ENCODE assay signal across 8 cellular contexts in genomic region chr1:22052115-22053017, GRCh38. TPM values are rescaled to one million over a fixed set of nuclear protein-coding genes. Genes with fewer than 3 reads are reported as not detected.
DNase-seq lines count a peak whose midpoint lies in the region; ATAC-seq and TF ChIP-seq lines count a peak whose summit lies in the region.

TSS of gene CDC42 (plus strand) at chr1:22052709. CDS start at chr1:22078479, 25,770 bp downstream.

- ATAC-seq in RWPE2 (ENCODE audit: low read depth), result peak; percentile 94
- ATAC-seq in natural killer cell treated with Interleukin-12 subunit alpha and Interleukin-12 subunit beta and Interleukin-15 and Interleukin-18, amount 100 ng/mL, for 72 hours, result peak; percentile 99

- H3K9me2 ChIP-seq in Loucy (replicated peaks; ENCODE audit: low read depth, low read length), result no peaks in the 10 kb centered on the region

- intact Hi-C loops in activated T-helper 2 cell treated with anti-CD3 and anti-CD28 coated beads, Interferon-gamma antibody, Interleukin-2, Interleukin-4, amounts not matched to agents 10 μg/mL and 5 μg/mL and 100 μg/mL, durations not matched to agents 14 hours and 24 hours and 36 hours (cut with micrococcal nuclease), result loop anchor here (1.0 to 5.0 kb wide), 3 partner anchors 27 to 270 kb away; partner anchors contain the start of gene USP48

- H3K36me3 Mint-ChIP-seq in activated T-helper 2 cell treated with anti-CD3 and anti-CD28 coated beads, Interferon-gamma antibody, Interleukin-2, Interleukin-4, amounts not matched to agents 10 μg/mL and 5 μg/mL and 100 μg/mL, durations not matched to agents 14 hours and 24 hours and 36 hours (ENCODE audit: low read depth), result peaks cover 36% of the 10 kb centered on the region
- H3K36me3 Mint-ChIP-seq in natural killer cell treated with Interleukin-12 subunit alpha and Interleukin-12 subunit beta and Interleukin-15 and Interleukin-18, amount 100 ng/mL, for 72 hours, result peaks cover 13% of the 10 kb centered on the region

- H3K27me3 Mint-ChIP-seq in activated T-helper 2 cell treated with anti-CD3 and anti-CD28 coated beads, Interferon-gamma antibody, Interleukin-2, Interleukin-4, amounts not matched to agents 10 μg/mL and 5 μg/mL and 100 μg/mL, durations not matched to agents 14 hours and 24 hours and 36 hours (ENCODE audit: low read depth), result no peaks in the 10 kb centered on the region
- no peaks in the 10 kb centered on the region for H3K27me3 Mint-ChIP-seq in natural killer cell treated with Interleukin-12 subunit alpha and Interleukin-12 subunit beta and Interleukin-15 and Interleukin-18, amount 100 ng/mL, for 72 hours

- H3K27me3 ChIP-seq in Loucy (ENCODE audit: insufficient read depth, low read length, poor library complexity, severe bottlenecking) (no peaks in the 10 kb centered on the region), RWPE2 (ENCODE audit: insufficient read depth, poor library complexity, severe bottlenecking) (no peaks in the 10 kb centered on the region)

- H2AFZ ChIP-seq in Loucy (ENCODE audit: low read length), result peak within 1 kb of the TSS; percentile 84

- no peak for TF ChIP-seq CTCF in Loucy (conservative IDR thresholded peaks at IDR 0.05; ENCODE audit: low read length)
- no peak for TF ChIP-seq CTCF in RWPE2 (IDR thresholded peaks at IDR 0.05; ENCODE audit: poor library complexity, severe bottlenecking)
- TF ChIP-seq CTCF in fibroblast of mammary gland (conservative IDR thresholded peaks at IDR 0.05; ENCODE audit: control insufficient read depth, insufficient read depth, low read depth, low read length), result no peak

- H3K36me3 ChIP-seq in Loucy (ENCODE audit: insufficient read depth, low read length), result no peaks in the 10 kb centered on the region; the same call in 1 of the 2 replicates
- H3K36me3 ChIP-seq in RWPE2 (ENCODE audit: low read depth), result peaks cover 33% of the 10 kb centered on the region

- H3K27ac Mint-ChIP-seq in activated T-helper 2 cell treated with anti-CD3 and anti-CD28 coated beads, Interferon-gamma antibody, Interleukin-2, Interleukin-4, amounts not matched to agents 10 μg/mL and 5 μg/mL and 100 μg/mL, durations not matched to agents 14 hours and 24 hours and 36 hours, result peak within 1 kb of the TSS; percentile 99
- peak within 1 kb of the TSS; percentile 90 to 93 for H3K27ac Mint-ChIP-seq in natural killer cell treated with Interleukin-12 subunit alpha and Interleukin-12 subunit beta and Interleukin-15 and Interleukin-18, amount 100 ng/mL, for 72 hours

- H3K4me1 ChIP-seq in Loucy (ENCODE audit: insufficient read depth, low read length, poor library complexity, severe bottlenecking) (peaks cover 31% of the 10 kb centered on the region), RWPE2 (ENCODE audit: insufficient read depth, poor library complexity, severe bottlenecking) (peaks cover 23% of the 10 kb centered on the region)

- no peaks in the 10 kb centered on the region for H3K9me3 ChIP-seq in Loucy (ENCODE audit: insufficient read depth, low read depth, low read length)
- no peaks in the 10 kb centered on the region for H3K9me3 ChIP-seq in RWPE2 (ENCODE audit: severe bottlenecking)

- no peaks in the 10 kb centered on the region for H3K9me3 Mint-ChIP-seq in activated T-helper 2 cell treated with anti-CD3 and anti-CD28 coated beads, Interferon-gamma antibody, Interleukin-2, Interleukin-4, amounts not matched to agents 10 μg/mL and 5 μg/mL and 100 μg/mL, durations not matched to agents 14 hours and 24 hours and 36 hours
- no peaks in the 10 kb centered on the region for H3K9me3 Mint-ChIP-seq in natural killer cell treated with Interleukin-12 subunit alpha and Interleukin-12 subunit beta and Interleukin-15 and Interleukin-18, amount 100 ng/mL, for 72 hours

- peaks cover 51% of the 10 kb centered on the region for H3K79me2 ChIP-seq in Loucy (ENCODE audit: insufficient read depth, low read length)

- peaks cover 52% of the 10 kb centered on the region for H3K4me1 Mint-ChIP-seq in activated T-helper 2 cell treated with anti-CD3 and anti-CD28 coated beads, Interferon-gamma antibody, Interleukin-2, Interleukin-4, amounts not matched to agents 10 μg/mL and 5 μg/mL and 100 μg/mL, durations not matched to agents 14 hours and 24 hours and 36 hours (ENCODE audit: low read depth)
- H3K4me1 Mint-ChIP-seq in natural killer cell treated with Interleukin-12 subunit alpha and Interleukin-12 subunit beta and Interleukin-15 and Interleukin-18, amount 100 ng/mL, for 72 hours (ENCODE audit: low read depth in 2 of 2), result peaks cover 40 to 63% of the 10 kb centered on the region in 2 donors

- H3K4me3 ChIP-seq in Loucy (ENCODE audit: low read length, poor library complexity, severe bottlenecking) (peak within 1 kb of the TSS; percentile 76), RWPE2 (ENCODE audit: severe bottlenecking) (peak within 1 kb of the TSS; percentile 85), fibroblast of mammary gland (ENCODE audit: control insufficient read depth, low read depth, low read length) (peak within 1 kb of the TSS; percentile 97)

- H3K4me2 ChIP-seq in Loucy (ENCODE audit: low read depth, low read length, poor library complexity, severe bottlenecking), result peak within 1 kb of the TSS; percentile 83

- H4K20me1 ChIP-seq in Loucy (ENCODE audit: insufficient read depth, low read length, poor library complexity, severe bottlenecking), result peaks cover 39% of the 10 kb centered on the region

- H3K4me3 Mint-ChIP-seq in activated T-helper 2 cell treated with anti-CD3 and anti-CD28 coated beads, Interferon-gamma antibody, Interleukin-2, Interleukin-4, amounts not matched to agents 10 μg/mL and 5 μg/mL and 100 μg/mL, durations not matched to agents 14 hours and 24 hours and 36 hours (ENCODE audit: low read depth), result peak within 1 kb of the TSS; percentile 98
- H3K4me3 Mint-ChIP-seq in natural killer cell treated with Interleukin-12 subunit alpha and Interleukin-12 subunit beta and Interleukin-15 and Interleukin-18, amount 100 ng/mL, for 72 hours, result peak within 1 kb of the TSS; percentile 95

- peak; percentile 96 for DNase-seq in EH (ENCODE audit: low read depth)
- DNase-seq in H4 (ENCODE audit: low spot score), result peak; percentile 95
- peak; percentile 96 for DNase-seq in RWPE2 (ENCODE audit: low spot score)
- DNase-seq in activated T-helper 2 cell treated with anti-CD3 and anti-CD28 coated beads, Interferon-gamma antibody, Interleukin-2, Interleukin-4, amounts not matched to agents 10 μg/mL and 5 μg/mL and 100 μg/mL, durations not matched to agents 14 hours and 24 hours and 36 hours (ENCODE audit: low spot score), result peak; percentile 96
- DNase-seq in fibroblast of mammary gland (ENCODE audit: low read depth), result peak; percentile 93
- DNase-seq in natural killer cell treated with Interleukin-12 subunit alpha and Interleukin-12 subunit beta and Interleukin-15 and Interleukin-18, amount 100 ng/mL, for 72 hours (ENCODE audit: low spot score), result peak; percentile 98
- peak; percentile 95 for DNase-seq in stimulated activated naive CD4-positive, alpha-beta T cell treated with Interleukin-2 at 50 U/mL for 16 hours (lab: John Stamatoyannopoulos, UW)

- no peaks in the 10 kb centered on the region for H3F3A ChIP-seq in Loucy (ENCODE audit: low read depth)

- peak within 1 kb of the TSS; percentile 95 for H3K27ac ChIP-seq in RWPE2 (ENCODE audit: poor library complexity, severe bottlenecking)

- peak within 1 kb of the TSS; percentile 77 for H3K9ac ChIP-seq in Loucy (ENCODE audit: low read depth, low read length, poor library complexity, severe bottlenecking)

RNA-seq across cellular contexts. Expression of gene CDC42, which starts in this region (rescaled TPM):
- total RNA-seq in H4 (2014; rRNA removed; shearing (Covaris generic)), result 384 and 429 TPM in 2 replicates
- total RNA-seq in activated T-helper 2 cell treated with anti-CD3 and anti-CD28 coated beads, Interferon-gamma antibody, Interleukin-2, Interleukin-4, amounts not matched to agents 10 μg/mL and 5 μg/mL and 100 μg/mL, durations not matched to agents 14 hours and 24 hours and 36 hours, result 342 and 350 TPM in 2 replicates
- 100 to 1,000 TPM; 191 to 394 TPM for total RNA-seq in natural killer cell treated with Interleukin-12 subunit alpha and Interleukin-12 subunit beta and Interleukin-15 and Interleukin-18, amount 100 ng/mL, for 72 hours

Comparison
In these comparisons a context has a peak if more than half of its experiments do, and no peak if none do; other contexts are left out.
1. Peak in every context shown above with its lines: DNase-seq, ATAC-seq, H3K4me3 ChIP-seq and H3K27ac ChIP-seq.